Comparison of ENCODE assay signal across 1 cellular context in genomic region chr17:7479139-7479388, GRCh38.
TF ChIP-seq lines count a peak whose summit lies in the region.

No MANE protein-coding gene starts in this region.

TF ChIP-seq in WTC11, 78 proteins besides CTCF, POLR2A, EP300 and RAD21 (continued from another document):
- TF ChIP-seq, protein P1, sequence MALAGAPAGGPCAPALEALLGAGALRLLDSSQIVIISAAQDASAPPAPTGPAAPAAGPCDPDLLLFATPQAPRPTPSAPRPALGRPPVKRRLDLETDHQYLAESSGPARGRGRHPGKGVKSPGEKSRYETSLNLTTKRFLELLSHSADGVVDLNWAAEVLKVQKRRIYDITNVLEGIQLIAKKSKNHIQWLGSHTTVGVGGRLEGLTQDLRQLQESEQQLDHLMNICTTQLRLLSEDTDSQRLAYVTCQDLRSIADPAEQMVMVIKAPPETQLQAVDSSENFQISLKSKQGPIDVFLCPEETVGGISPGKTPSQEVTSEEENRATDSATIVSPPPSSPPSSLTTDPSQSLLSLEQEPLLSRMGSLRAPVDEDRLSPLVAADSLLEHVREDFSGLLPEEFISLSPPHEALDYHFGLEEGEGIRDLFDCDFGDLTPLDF (CRISPR knock-in tag; IDR thresholded peaks at IDR 0.05), result no peak
- TF ChIP-seq RELA (CRISPR knock-in tag; IDR thresholded peaks at IDR 0.05; ENCODE audit: borderline replicate concordance), result no peak
- TF ChIP-seq, protein P2, sequence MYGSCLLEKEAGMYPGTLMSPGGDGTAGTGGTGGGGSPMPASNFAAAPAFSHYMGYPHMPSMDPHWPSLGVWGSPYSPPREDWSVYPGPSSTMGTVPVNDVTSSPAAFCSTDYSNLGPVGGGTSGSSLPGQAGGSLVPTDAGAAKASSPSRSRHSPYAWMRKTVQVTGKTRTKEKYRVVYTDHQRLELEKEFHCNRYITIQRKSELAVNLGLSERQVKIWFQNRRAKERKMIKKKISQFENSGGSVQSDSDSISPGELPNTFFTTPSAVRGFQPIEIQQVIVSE (CRISPR knock-in tag; IDR thresholded peaks at IDR 0.05; ENCODE audit: borderline replicate concordance), result no peak
- TF ChIP-seq, protein P3, sequence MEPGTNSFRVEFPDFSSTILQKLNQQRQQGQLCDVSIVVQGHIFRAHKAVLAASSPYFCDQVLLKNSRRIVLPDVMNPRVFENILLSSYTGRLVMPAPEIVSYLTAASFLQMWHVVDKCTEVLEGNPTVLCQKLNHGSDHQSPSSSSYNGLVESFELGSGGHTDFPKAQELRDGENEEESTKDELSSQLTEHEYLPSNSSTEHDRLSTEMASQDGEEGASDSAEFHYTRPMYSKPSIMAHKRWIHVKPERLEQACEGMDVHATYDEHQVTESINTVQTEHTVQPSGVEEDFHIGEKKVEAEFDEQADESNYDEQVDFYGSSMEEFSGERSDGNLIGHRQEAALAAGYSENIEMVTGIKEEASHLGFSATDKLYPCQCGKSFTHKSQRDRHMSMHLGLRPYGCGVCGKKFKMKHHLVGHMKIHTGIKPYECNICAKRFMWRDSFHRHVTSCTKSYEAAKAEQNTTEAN (CRISPR knock-in tag; IDR thresholded peaks at IDR 0.05), result no peak
- TF ChIP-seq NR3C1 (CRISPR knock-in tag; conservative IDR thresholded peaks at IDR 0.05; ENCODE audit: low read depth), result no peak
